In the genomic region with DNA sequence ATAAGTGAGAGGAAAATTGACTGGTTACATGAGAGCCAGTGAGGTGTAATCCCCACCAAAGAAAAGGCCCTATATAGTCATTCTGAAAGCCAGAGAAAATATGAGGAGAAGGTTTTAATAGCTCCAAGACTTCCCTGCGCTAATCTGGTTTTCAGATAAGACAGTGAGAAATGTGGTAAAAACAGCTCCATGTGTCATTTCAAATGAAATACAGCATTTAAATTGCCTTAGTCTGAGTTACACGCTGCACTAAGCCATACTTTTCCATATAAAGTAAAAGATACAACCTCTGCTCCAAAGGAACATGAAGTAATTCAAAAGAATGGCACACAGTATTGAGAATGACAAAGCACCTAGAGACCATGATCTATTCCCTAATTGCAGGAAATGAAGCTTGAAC, we compare ENCODE assay signal across 25 cellular contexts.
DNase-seq lines count a peak whose midpoint lies in the region; FAIRE-seq and TF ChIP-seq lines count a peak whose summit lies in the region.
"Had no signal": no experiment of that assay in that cellular context is flagged by ENCODE, and none has a peak within 500 bp of the region (broad histone marks: within the 10 kb centered on the region; RNA-seq: fewer than 3 reads in every experiment).

No MANE protein-coding gene starts in this region.

- H2AFZ ChIP-seq in neural cell (ENCODE audit: low read depth, low read length): no peak overlapping the region
- H2AFZ ChIP-seq: PC-9 had no signal

- H3K27me3 Mint-ChIP-seq in HFFc6 (ENCODE audit: insufficient read depth) (no peaks in the 10 kb centered on the region), progenitor cell of endocrine pancreas (peaks cover 3% of the 10 kb centered on the region)
- H3K27me3 Mint-ChIP-seq: B cell; CD8-positive, alpha-beta memory T cell had no signal

- H3K9ac ChIP-seq in neural cell (ENCODE audit: low read length): peak overlapping the region; percentile 30

- H3F3A ChIP-seq in neural cell (ENCODE audit: insufficient read depth, low read length, poor library complexity, severe bottlenecking): no peaks in the 10 kb centered on the region

- no peaks in the 10 kb centered on the region for H3K79me2 ChIP-seq in neural cell (replicated peaks; ENCODE audit: insufficient read depth, low read length)

- no peaks in the 10 kb centered on the region for H3K4me1 Mint-ChIP-seq in HFFc6 (ENCODE audit: low read depth)
- H3K4me1 Mint-ChIP-seq in progenitor cell of endocrine pancreas (ENCODE audit: low read depth): no peaks in the 10 kb centered on the region
- H3K4me1 Mint-ChIP-seq: B cell; CD8-positive, alpha-beta memory T cell had no signal

- no peak overlapping the region for H3K27ac Mint-ChIP-seq in HFFc6
- no peak overlapping the region for H3K27ac Mint-ChIP-seq in progenitor cell of endocrine pancreas
- H3K27ac Mint-ChIP-seq: B cell; CD8-positive, alpha-beta memory T cell had no signal

- no peaks in the 10 kb centered on the region for H3K36me3 ChIP-seq in neural cell (ENCODE audit: insufficient read depth, low read length)
- H3K36me3 ChIP-seq: SJSA1 had no signal

- no peaks in the 10 kb centered on the region for H3K9me2 ChIP-seq in neural cell (ENCODE audit: insufficient read depth, low read length)

- H3K27ac ChIP-seq in coronary artery: peak overlapping the region; percentile 46 to 79
- H3K27ac ChIP-seq in neural cell (ENCODE audit: low read length): peak overlapping the region; percentile 80
- H3K27ac ChIP-seq: C4-2B, PC-9, SJSA1 had no signal

- no peaks in the 10 kb centered on the region for H3K36me3 Mint-ChIP-seq in HFFc6 (ENCODE audit: low read depth)
- H3K36me3 Mint-ChIP-seq in progenitor cell of endocrine pancreas (ENCODE audit: insufficient read depth): no peaks in the 10 kb centered on the region
- H3K36me3 Mint-ChIP-seq: CD8-positive, alpha-beta memory T cell had no signal

- no peaks in the 10 kb centered on the region for H3K9me3 ChIP-seq in neural cell (ENCODE audit: low read length)
- H3K9me3 ChIP-seq: SJSA1 had no signal

- H3K4me3 ChIP-seq in coronary artery (no peak overlapping the region), neural cell (ENCODE audit: low read length) (peak overlapping the region; percentile 13)
- H3K4me3 ChIP-seq: K562, PC-9, SJSA1 had no signal

- H3K9me3 Mint-ChIP-seq in HFFc6: no peaks in the 10 kb centered on the region
- H3K9me3 Mint-ChIP-seq in progenitor cell of endocrine pancreas (ENCODE audit: low read depth): no peaks in the 10 kb centered on the region

- TF ChIP-seq CTCF in D721Med (IDR thresholded peaks at IDR 0.05; ENCODE audit: insufficient read depth, missing control alignments) (no peak), coronary artery (IDR thresholded peaks at IDR 0.05) (no peak), neural cell (IDR thresholded peaks at IDR 0.05; ENCODE audit: poor library complexity, severe bottlenecking) (no peak), HFFc6 (IDR thresholded peaks at IDR 0.05) (no peak), progenitor cell of endocrine pancreas (IDR thresholded peaks at IDR 0.05; ENCODE audit: unreplicated experiment) (no peak)

- H3K4me2 ChIP-seq in neural cell (ENCODE audit: low read length): peak overlapping the region; percentile 8
- H3K4me2 ChIP-seq: PC-9 had no signal

- H3K27me3 ChIP-seq in neural cell (ENCODE audit: insufficient read depth, low read depth, low read length): peaks cover 36% of the 10 kb centered on the region
- H3K27me3 ChIP-seq: SJSA1 had no signal

- no peak overlapping the region for H3K4me3 Mint-ChIP-seq in HFFc6
- H3K4me3 Mint-ChIP-seq in progenitor cell of endocrine pancreas (ENCODE audit: low read depth): no peak overlapping the region
- H3K4me3 Mint-ChIP-seq: B cell; CD8-positive, alpha-beta memory T cell had no signal

- in situ Hi-C loops in G401 (cut with HindIII; ENCODE audit: low sequenced_read_pairs): no loop called here

- H4K20me1 ChIP-seq in neural cell (ENCODE audit: insufficient read depth): no peaks in the 10 kb centered on the region

- TF ChIP-seq EP300 in neural cell (conservative IDR thresholded peaks at IDR 0.05; ENCODE audit: poor library complexity, severe bottlenecking): no peak

- no peak for TF ChIP-seq RAD21 in neural cell (conservative IDR thresholded peaks at IDR 0.05)

- no peak for DNase-seq in D721Med (ENCODE audit: insufficient read length, low spot score)
- DNase-seq in coronary artery (ENCODE audit: low spot score): no peak
- DNase-seq in HFFc6: no peak
- no peak for DNase-seq in SKM-1 treated with dmso at 0.1 percent for 144 hours (lab: John Stamatoyannopoulos, UW; ENCODE audit: unreplicated experiment)
- DNase-seq in progenitor cell of endocrine pancreas (ENCODE audit: low spot score, unreplicated experiment): no peak
- DNase-seq in G401 (ENCODE audit: low spot score): no peak
- DNase-seq: CD8-positive, alpha-beta memory T cell; H7; Kasumi-1; NCI-H1092 treated with DMSO at 0.1 percent for 48 hours; NCI-H1436; NCI-H187 treated with DMSO at 0.1 percent for 48 hours; NCI-H2107; NCI-H524; NCI-H774; NK-92 treated with Interleukin-12 subunit alpha and Interleukin-12 subunit beta, amount 100 ng/mL, for 24 hours; PC-9; Right ventricle myocardium superior had no signal

- FAIRE-seq in D721Med (lab: Jason Lieb, UNC): peak; percentile 46
- FAIRE-seq: GM18507, HTR-8/SVneo, K562 had no signal

TF ChIP-seq in neural cell, 6 proteins besides CTCF, POLR2A, EP300 and RAD21:
- TF ChIP-seq EZH2 (IDR thresholded peaks at IDR 0.05; ENCODE audit: borderline replicate concordance, insufficient read depth, low read length, poor library complexity, severe bottlenecking): no peak
- TF ChIP-seq TAF1 (IDR thresholded peaks at IDR 0.05; ENCODE audit: low read depth): no peak
- TF ChIP-seq, protein P1, sequence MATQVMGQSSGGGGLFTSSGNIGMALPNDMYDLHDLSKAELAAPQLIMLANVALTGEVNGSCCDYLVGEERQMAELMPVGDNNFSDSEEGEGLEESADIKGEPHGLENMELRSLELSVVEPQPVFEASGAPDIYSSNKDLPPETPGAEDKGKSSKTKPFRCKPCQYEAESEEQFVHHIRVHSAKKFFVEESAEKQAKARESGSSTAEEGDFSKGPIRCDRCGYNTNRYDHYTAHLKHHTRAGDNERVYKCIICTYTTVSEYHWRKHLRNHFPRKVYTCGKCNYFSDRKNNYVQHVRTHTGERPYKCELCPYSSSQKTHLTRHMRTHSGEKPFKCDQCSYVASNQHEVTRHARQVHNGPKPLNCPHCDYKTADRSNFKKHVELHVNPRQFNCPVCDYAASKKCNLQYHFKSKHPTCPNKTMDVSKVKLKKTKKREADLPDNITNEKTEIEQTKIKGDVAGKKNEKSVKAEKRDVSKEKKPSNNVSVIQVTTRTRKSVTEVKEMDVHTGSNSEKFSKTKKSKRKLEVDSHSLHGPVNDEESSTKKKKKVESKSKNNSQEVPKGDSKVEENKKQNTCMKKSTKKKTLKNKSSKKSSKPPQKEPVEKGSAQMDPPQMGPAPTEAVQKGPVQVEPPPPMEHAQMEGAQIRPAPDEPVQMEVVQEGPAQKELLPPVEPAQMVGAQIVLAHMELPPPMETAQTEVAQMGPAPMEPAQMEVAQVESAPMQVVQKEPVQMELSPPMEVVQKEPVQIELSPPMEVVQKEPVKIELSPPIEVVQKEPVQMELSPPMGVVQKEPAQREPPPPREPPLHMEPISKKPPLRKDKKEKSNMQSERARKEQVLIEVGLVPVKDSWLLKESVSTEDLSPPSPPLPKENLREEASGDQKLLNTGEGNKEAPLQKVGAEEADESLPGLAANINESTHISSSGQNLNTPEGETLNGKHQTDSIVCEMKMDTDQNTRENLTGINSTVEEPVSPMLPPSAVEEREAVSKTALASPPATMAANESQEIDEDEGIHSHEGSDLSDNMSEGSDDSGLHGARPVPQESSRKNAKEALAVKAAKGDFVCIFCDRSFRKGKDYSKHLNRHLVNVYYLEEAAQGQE (IDR thresholded peaks at IDR 0.05; ENCODE audit: borderline replicate concordance): no peak
- TF ChIP-seq MXI1 (conservative IDR thresholded peaks at IDR 0.05; ENCODE audit: poor library complexity, severe bottlenecking): no peak
- TF ChIP-seq POLR2AphosphoS5 (IDR thresholded peaks at IDR 0.05): no peak
- no peak for TF ChIP-seq SMC3 (conservative IDR thresholded peaks at IDR 0.05; ENCODE audit: poor library complexity)
